Comparison of ENCODE assay signal across 17 cellular contexts in genomic region chr5:32044904-32045303, GRCh38.
DNase-seq lines count a peak whose midpoint lies in the region; ATAC-seq, FAIRE-seq and TF ChIP-seq lines count a peak whose summit lies in the region.
"Had no signal": no experiment of that assay in that cellular context is flagged by ENCODE, and none has a peak within 500 bp of the region (broad histone marks: within the 10 kb centered on the region; RNA-seq: fewer than 3 reads in every experiment).

No MANE protein-coding gene starts in this region.

- intact Hi-C loops in MCF 10A (cut with micrococcal nuclease) (no loop called here), breast epithelium (cut with DNase I; ENCODE audit: low total_unique reads) (no loop called here), body of pancreas (cut with DNase I) (no loop called here)

- peaks cover 24% of the 10 kb centered on the region for H3K4me1 Mint-ChIP-seq in MCF 10A (ENCODE audit: insufficient read depth, unreplicated experiment)

- peak overlapping the region; percentile 49 for H3K27ac Mint-ChIP-seq in MCF 10A (ENCODE audit: low read depth, unreplicated experiment)
- H3K27ac Mint-ChIP-seq: type B pancreatic cell had no signal

- peak; percentile 27 for DNase-seq in MCF 10A (ENCODE audit: unreplicated experiment)
- no peak for DNase-seq in breast epithelium (ENCODE audit: low spot score in 2 of 2)
- peak; percentile 88 for DNase-seq in RWPE1 (ENCODE audit: low spot score)
- DNase-seq in fibroblast of the aortic adventitia (ENCODE audit: low read depth) = peak; percentile 68
- peak; percentile 74 for DNase-seq in urothelium cell line (ENCODE audit: low spot score)
- DNase-seq in HT-29 (ENCODE audit: low spot score) = no peak
- no peak for DNase-seq in body of pancreas
- DNase-seq: activated T-cell treated with anti-CD3 and anti-CD28 coated beads, Interleukin-2, amount 50 U/mL, for 1 hour; amniotic stem cell; DMS79 treated with DMSO at 0.1 percent for 48 hours; heart left ventricle; NCI-H1417; SW 1271 had no signal

- H3K36me3 ChIP-seq in breast epithelium (no peaks in the 10 kb centered on the region), body of pancreas (replicated peaks in 1 of 2; ENCODE audit: insufficient read depth in 1 of 2, low read depth in 2 of 2) (no peaks in the 10 kb centered on the region)
- H3K36me3 ChIP-seq: HAP-1 had no signal

- TF ChIP-seq CTCF in MCF 10A (IDR thresholded peaks at IDR 0.05; ENCODE audit: unreplicated experiment) (no peak), breast epithelium (IDR thresholded peaks at IDR 0.05) (no peak), RWPE1 (conservative IDR thresholded peaks at IDR 0.05; ENCODE audit: low read depth) (no peak), fibroblast of the aortic adventitia (IDR thresholded peaks at IDR 0.05; ENCODE audit: insufficient read depth, low read length) (no peak), body of pancreas (IDR thresholded peaks at IDR 0.05) (no peak)

- ATAC-seq in HG03196 (IDR thresholded peaks at IDR 0.05; ENCODE audit: unreplicated experiment) (no peak), body of pancreas (no peak)
- ATAC-seq: HepG2 had no signal

- CTCF ChIA-PET in MCF 10A (lab: Yijun Ruan, JAX) (interaction anchor here (0.6 to 1.4 kb wide), 4 partner anchors 10 to 96 kb away, joined by 3 to 5 read pairs (median 4); no protein-coding TSS in a partner anchor), RWPE1 (lab: Yijun Ruan, JAX) (interaction anchor here (0.7 kb wide), 1 partner anchor 57 kb away, joined by 5 read pairs; no protein-coding TSS in a partner anchor)

- H3K4me1 ChIP-seq in breast epithelium (no peaks in the 10 kb centered on the region), body of pancreas (no peaks in the 10 kb centered on the region)
- H3K4me1 ChIP-seq: HAP-1 had no signal

- no peak for TF ChIP-seq POLR2A in breast epithelium (IDR thresholded peaks at IDR 0.05)
- no peak for TF ChIP-seq POLR2A in body of pancreas (IDR thresholded peaks at IDR 0.05)

- no peaks in the 10 kb centered on the region for H3K27me3 Mint-ChIP-seq in MCF 10A (ENCODE audit: insufficient read depth, unreplicated experiment)

- H3K27me3 ChIP-seq in breast epithelium = no peaks in the 10 kb centered on the region
- H3K27me3 ChIP-seq in body of pancreas = no peaks in the 10 kb centered on the region
- H3K27me3 ChIP-seq: heart left ventricle had no signal

- no peaks in the 10 kb centered on the region for H3K9me3 Mint-ChIP-seq in MCF 10A (ENCODE audit: unreplicated experiment)
- H3K9me3 Mint-ChIP-seq: type B pancreatic cell had no signal

- no peak for FAIRE-seq in urothelium cell line (lab: Jason Lieb, UNC)
- FAIRE-seq: HepG2 had no signal

- H3K4me3 Mint-ChIP-seq in MCF 10A (ENCODE audit: unreplicated experiment) = no peak overlapping the region
- H3K4me3 Mint-ChIP-seq: type B pancreatic cell had no signal

- H3K9me3 ChIP-seq in breast epithelium (no peaks in the 10 kb centered on the region), body of pancreas (no peaks in the 10 kb centered on the region)
- H3K9me3 ChIP-seq: HAP-1, heart left ventricle had no signal

- no TSS peak for BruUV-seq in MCF 10A (replicated peaks; lab: Mats Ljungman, UMichigan)

- peaks cover 24% of the 10 kb centered on the region for H3K36me3 Mint-ChIP-seq in MCF 10A (ENCODE audit: insufficient read depth, unreplicated experiment)
- H3K36me3 Mint-ChIP-seq: type B pancreatic cell had no signal

- POLR2A ChIA-PET in MCF 10A (lab: Yijun Ruan, JAX) = interaction anchor here (0.7 to 2.3 kb wide), 9 partner anchors 10 to 109 kb away, joined by 3 to 14 read pairs (median 5); no protein-coding TSS in a partner anchor
- POLR2A ChIA-PET in RWPE1 (lab: Yijun Ruan, JAX; ENCODE audit: low non-redundant PET) = no interaction called here

- no peak overlapping the region for H3K27ac ChIP-seq in breast epithelium
- peak overlapping the region; percentile 81 for H3K27ac ChIP-seq in RWPE1
- no peak overlapping the region for H3K27ac ChIP-seq in body of pancreas
- H3K27ac ChIP-seq: heart left ventricle had no signal

- no peak overlapping the region for H3K4me3 ChIP-seq in breast epithelium
- no peak overlapping the region for H3K4me3 ChIP-seq in fibroblast of the aortic adventitia (ENCODE audit: low read depth, low read length)
- H3K4me3 ChIP-seq in body of pancreas = no peak overlapping the region
- H3K4me3 ChIP-seq: HAP-1, heart left ventricle had no signal

Comparison
In these comparisons a context has a peak if more than half of its experiments do, and no peak if none do; other contexts are left out.
1. DNase-seq: peak in MCF 10A (single experiment), RWPE1 (single experiment), fibroblast of the aortic adventitia (single experiment) and urothelium cell line (single experiment); none in breast epithelium (0 of 2), HT-29 (single experiment) and body of pancreas (0 of 4).